8 cellular contexts compared by ENCODE assay signal in genomic region chr1:41003640-41004220, GRCh38. TPM values are rescaled to one million over a fixed set of nuclear protein-coding genes. Genes with fewer than 3 reads are reported as not detected.
A peak's percentile ranks its signal among the peaks of the same experiment; 100 is the strongest.
DNase-seq lines count a peak whose midpoint lies in the region; ATAC-seq, FAIRE-seq and TF ChIP-seq lines count a peak whose summit lies in the region.

No MANE protein-coding gene starts in this region.

- peak; percentile 60 for TF ChIP-seq CTCF in foreskin fibroblast (IDR thresholded peaks at IDR 0.05; ENCODE audit: low read depth, low read length)
- peak; percentile 32 for TF ChIP-seq CTCF in type B pancreatic cell (conservative IDR thresholded peaks at IDR 0.05)

- H3K14ac ChIP-seq in trophoblast cell (ENCODE audit: low read length), result no peak overlapping the region

- H3K4me1 Mint-ChIP-seq in type B pancreatic cell (ENCODE audit: unreplicated experiment), result no peaks in the 10 kb centered on the region

- no peak overlapping the region for H3K18ac ChIP-seq in trophoblast cell (ENCODE audit: low read length)

- peak; percentile 93 for ATAC-seq in GM21515 (IDR thresholded peaks at IDR 0.05; ENCODE audit: unreplicated experiment)

- H3K23ac ChIP-seq in trophoblast cell (ENCODE audit: low read length), result no peak overlapping the region

- no peak overlapping the region for H3K9ac ChIP-seq in trophoblast cell (ENCODE audit: low read length)

- H3K4me2 ChIP-seq in trophoblast cell (ENCODE audit: low read length), result no peak overlapping the region

- H4K8ac ChIP-seq in trophoblast cell (ENCODE audit: low read depth, low read length), result no peak overlapping the region

- DNase-seq in DMS153 (lab: John Stamatoyannopoulos, UW), result peak; percentile 89
- peak; percentile 96 for DNase-seq in HTR-8/SVneo (ENCODE audit: insufficient read length, low spot score)
- peak; percentile 37 for DNase-seq in SHP77 treated with DMSO at 0.1 percent for 48 hours (lab: John Stamatoyannopoulos, UW)
- peak; percentile 63 for DNase-seq in activated T-helper 9 cell treated with anti-CD3 and anti-CD28 coated beads, Interleukin-2, amount 50 U/mL, for 16 hours (ENCODE audit: low read depth)
- DNase-seq in foreskin fibroblast, result peak; percentile 99 to 100
- DNase-seq in trophoblast cell, result peak; percentile 65 to 73
- DNase-seq in type B pancreatic cell (ENCODE audit: extremely low spot score, unreplicated experiment), result no peak

- peak overlapping the region; percentile 53 for H3K27ac Mint-ChIP-seq in type B pancreatic cell

- H2AFZ ChIP-seq in trophoblast cell (ENCODE audit: insufficient read depth, low read length, poor library complexity), result no peak overlapping the region

- FAIRE-seq in HTR-8/SVneo (lab: Jason Lieb, UNC), result peak; percentile 93

- no peaks in the 10 kb centered on the region for H3K9me3 ChIP-seq in trophoblast cell (ENCODE audit: insufficient read depth, low read depth, low read length)

- H3K27me3 ChIP-seq in trophoblast cell (ENCODE audit: insufficient read depth, low read length), result no peaks in the 10 kb centered on the region

- H3K27me3 Mint-ChIP-seq in type B pancreatic cell, result no peaks in the 10 kb centered on the region

- no CpG with 5 or more reads among the region's 11 CpGs for WGBS in trophoblast cell (ENCODE audit: extremely low coverage, insufficient coverage, insufficient read length)

- peaks cover 60 to 76% of the 10 kb centered on the region in 2 experiments for H3K36me3 ChIP-seq in trophoblast cell (ENCODE audit: control insufficient read depth in 1 of 2, insufficient read depth in 2 of 2, low read length in 2 of 2)

- no peak overlapping the region for H3K27ac ChIP-seq in trophoblast cell (ENCODE audit: low read depth, low read length)

- H3K4ac ChIP-seq in trophoblast cell (ENCODE audit: low read depth, low read length), result no peak overlapping the region

- H2AK5ac ChIP-seq in trophoblast cell (ENCODE audit: low read length), result no peak overlapping the region

- peaks cover 52% of the 10 kb centered on the region for H3K36me3 Mint-ChIP-seq in type B pancreatic cell

- H4K12ac ChIP-seq in trophoblast cell (ENCODE audit: low read depth, low read length), result no peak overlapping the region

- no peak overlapping the region for H2BK12ac ChIP-seq in trophoblast cell (ENCODE audit: low read length)

- no peak overlapping the region for H3K4me3 ChIP-seq in foreskin fibroblast (ENCODE audit: low read depth in 1 of 2, low read length in 2 of 2)
- H3K4me3 ChIP-seq in trophoblast cell (ENCODE audit: low read depth, low read length), result no peak overlapping the region

- H4K91ac ChIP-seq in trophoblast cell (ENCODE audit: low read depth, low read length), result no peak overlapping the region

- H2BK5ac ChIP-seq in trophoblast cell (ENCODE audit: low read depth, low read length, poor library complexity), result no peak overlapping the region

- no peaks in the 10 kb centered on the region for H3K4me1 ChIP-seq in trophoblast cell (ENCODE audit: control insufficient read depth in 1 of 2, insufficient read depth in 2 of 2, low read length in 2 of 2)

- no peaks in the 10 kb centered on the region for H3K9me3 Mint-ChIP-seq in type B pancreatic cell

- no peaks in the 10 kb centered on the region for H3K79me2 ChIP-seq in trophoblast cell (ENCODE audit: control insufficient read depth, insufficient read depth, low read length, poor library complexity)

- no peak overlapping the region for H3K4me3 Mint-ChIP-seq in type B pancreatic cell

- H2BK120ac ChIP-seq in trophoblast cell (ENCODE audit: insufficient read depth, low read length, poor library complexity), result no peak overlapping the region

- no peaks in the 10 kb centered on the region for H3K79me1 ChIP-seq in trophoblast cell (ENCODE audit: low read length)

RNA-seq across cellular contexts. Expression of gene SLFNL1, which starts 17.8 kb away (rescaled TPM):
- polyA plus RNA-seq in trophoblast cell (2013), result 0.05 and 0.08 TPM in 2 replicates
- 0.14 and 0.60 TPM in 2 replicates for total RNA-seq in type B pancreatic cell (ENCODE audit: low replicate concordance)

RNA-seq across cellular contexts. Expression of gene CTPS1, which starts 24.2 kb away (rescaled TPM):
- polyA plus RNA-seq in trophoblast cell (2013), result 47.2 and 52.9 TPM in 2 replicates
- total RNA-seq in type B pancreatic cell (ENCODE audit: low replicate concordance), result 34.3 and 60.5 TPM in 2 replicates
